Comparison of ENCODE assay signal across 1 cellular context in genomic region chr5:69512740-69513260, GRCh38.
TF ChIP-seq lines count a peak whose summit lies in the region.

No MANE protein-coding gene starts in this region.

TF ChIP-seq in endothelial cell of umbilical vein, 7 proteins besides CTCF, POLR2A, EP300 and RAD21 (continued from another document):
- peak; percentile 73 for TF ChIP-seq FOS (IDR thresholded peaks at IDR 0.05; ENCODE audit: borderline replicate concordance, insufficient read depth, low read length)
